17 cellular contexts compared by ENCODE assay signal in genomic region chr6:88662653-88663174, GRCh38.
A peak's percentile ranks its signal among the peaks of the same experiment; 100 is the strongest.
DNase-seq lines count a peak whose midpoint lies in the region; ATAC-seq and TF ChIP-seq lines count a peak whose summit lies in the region.
"Had no signal": no experiment of that assay in that cellular context is flagged by ENCODE, and none has a peak within 500 bp of the region (broad histone marks: within the 10 kb centered on the region; RNA-seq: fewer than 3 reads in every experiment).

No MANE protein-coding gene starts in this region.

- H3K4me1 ChIP-seq in right lobe of liver (peaks cover 0 to 19% (median 2%) of the 10 kb centered on the region in 4 donors), smooth muscle cell (ENCODE audit: low read depth) (no peaks in the 10 kb centered on the region), upper lobe of right lung (no peaks in the 10 kb centered on the region)
- H3K4me1 ChIP-seq: esophagus muscularis mucosa, spleen, tibial artery had no signal

- DNase-seq in GM20000 (ENCODE audit: low spot score) (peak; percentile 7), right lobe of liver (peak in 1 of 3 donors; percentile 57), smooth muscle cell (lab: John Stamatoyannopoulos, UW; ENCODE audit: unreplicated experiment) (no peak), caudate nucleus (lab: John Stamatoyannopoulos, UW) (no peak), upper lobe of right lung (no peak)
- DNase-seq: CD4-positive, alpha-beta memory T cell; NCI-H1092; NCI-H510A treated with DMSO at 0.1 percent for 48 hours; SHP77 treated with DMSO at 0.1 percent for 48 hours; spleen; tibial artery had no signal

- no peak for TF ChIP-seq POLR2A in right lobe of liver (IDR thresholded peaks at IDR 0.05)

- H2AFZ ChIP-seq in smooth muscle cell (ENCODE audit: low read depth): no peak overlapping the region

- H3K9ac ChIP-seq in smooth muscle cell (ENCODE audit: low read depth): no peak overlapping the region

- H3K36me3 ChIP-seq in right lobe of liver: no peaks in the 10 kb centered on the region
- peaks cover 11% of the 10 kb centered on the region for H3K36me3 ChIP-seq in smooth muscle cell (ENCODE audit: low read depth)
- H3K36me3 ChIP-seq in upper lobe of right lung: no peaks in the 10 kb centered on the region
- H3K36me3 ChIP-seq: esophagus muscularis mucosa, neutrophil had no signal

- ATAC-seq in GM18858 (IDR thresholded peaks at IDR 0.05; ENCODE audit: unreplicated experiment): peak; percentile 73
- peak; percentile 50 for ATAC-seq in HG03066 (IDR thresholded peaks at IDR 0.05; ENCODE audit: low read depth, unreplicated experiment)
- peak; percentile 67 to 81 (median 80) for ATAC-seq in right lobe of liver
- ATAC-seq in HG03139 (IDR thresholded peaks at IDR 0.05; ENCODE audit: unreplicated experiment): no peak
- no peak for ATAC-seq in upper lobe of right lung

- intact Hi-C loops in right lobe of liver (cut with DNase I) (no loop called here), upper lobe of right lung (cut with DNase I) (no loop called here)

- WGBS in right lobe of liver (ENCODE audit: insufficient coverage, low coverage, low lambda C conversion rate, missing lambda C conversion rate): 32% methylated on average over 6 of the region's 12 CpGs
- 98% methylated on average over 12 of the region's 12 CpGs for WGBS in smooth muscle cell (ENCODE audit: low lambda C conversion rate)

- H3F3A ChIP-seq in smooth muscle cell (ENCODE audit: low read depth): no peaks in the 10 kb centered on the region

- no peak overlapping the region for H3K4me2 ChIP-seq in smooth muscle cell

- H3K9me3 ChIP-seq in right lobe of liver (no peaks in the 10 kb centered on the region), smooth muscle cell (replicated peaks; ENCODE audit: low read depth) (no peaks in the 10 kb centered on the region), upper lobe of right lung (no peaks in the 10 kb centered on the region)

- no peaks in the 10 kb centered on the region for H4K20me1 ChIP-seq in smooth muscle cell (ENCODE audit: low read depth)

- TF ChIP-seq CTCF in GM20000 (IDR thresholded peaks at IDR 0.05; ENCODE audit: extremely low read depth, missing control alignments) (no peak), right lobe of liver (IDR thresholded peaks at IDR 0.05) (no peak), smooth muscle cell (IDR thresholded peaks at IDR 0.05; ENCODE audit: borderline replicate concordance, insufficient read depth, poor library complexity, severe bottlenecking) (no peak), upper lobe of right lung (IDR thresholded peaks at IDR 0.05) (no peak)

- H3K79me2 ChIP-seq in smooth muscle cell (ENCODE audit: low read depth): no peaks in the 10 kb centered on the region

- peak overlapping the region; percentile 49 to 84 (median 64) for H3K27ac ChIP-seq in right lobe of liver
- H3K27ac ChIP-seq in smooth muscle cell (ENCODE audit: low read depth): no peak overlapping the region
- H3K27ac ChIP-seq in caudate nucleus (ENCODE audit: low read depth, low read length): no peak overlapping the region
- H3K27ac ChIP-seq in upper lobe of right lung: no peak overlapping the region
- H3K27ac ChIP-seq: esophagus muscularis mucosa, neutrophil, spleen, tibial artery had no signal

- no peaks in the 10 kb centered on the region for H3K27me3 ChIP-seq in right lobe of liver
- H3K27me3 ChIP-seq in smooth muscle cell (ENCODE audit: low read depth): no peaks in the 10 kb centered on the region
- H3K27me3 ChIP-seq in upper lobe of right lung: no peaks in the 10 kb centered on the region
- H3K27me3 ChIP-seq: esophagus muscularis mucosa, neutrophil, spleen, tibial artery had no signal

- H3K4me3 ChIP-seq in right lobe of liver (peak overlapping the region; percentile 31 to 49 (median 37)), smooth muscle cell (no peak overlapping the region), upper lobe of right lung (no peak overlapping the region)
- H3K4me3 ChIP-seq: esophagus muscularis mucosa, lung, spleen, tibial artery had no signal

Comparison
In these comparisons a context has a peak if more than half of its experiments do, and no peak if none do; other contexts are left out.
1. ATAC-seq: peak in GM18858 (single experiment), HG03066 (single experiment) and right lobe of liver (4 of 4); none in HG03139 (single experiment) and upper lobe of right lung (single experiment).
2. H3K27ac ChIP-seq: peak in right lobe of liver (3 of 3); none in smooth muscle cell (single experiment), caudate nucleus (single experiment) and upper lobe of right lung (single experiment).
3. H3K4me3 ChIP-seq: peak in right lobe of liver (3 of 3); none in smooth muscle cell (single experiment) and upper lobe of right lung (single experiment).